ENCODE assay signal across 9 cellular contexts in genomic region chr2:168913171-168913484, GRCh38. TPM values are rescaled to one million over a fixed set of nuclear protein-coding genes. Genes with fewer than 3 reads are reported as not detected.
DNase-seq lines count a peak whose midpoint lies in the region; ATAC-seq, FAIRE-seq and TF ChIP-seq lines count a peak whose summit lies in the region.
"Had no signal": no experiment of that assay in that cellular context is flagged by ENCODE, and none has a peak within 500 bp of the region (broad histone marks: within the 10 kb centered on the region; RNA-seq: fewer than 3 reads in every experiment).

No MANE protein-coding gene starts in this region.

- H3K27ac Mint-ChIP-seq in nephron progenitor cell = no peak overlapping the region

- H3K27me3 ChIP-seq in PC-3 (ENCODE audit: low read length) = peaks cover 80% of the 10 kb centered on the region
- peaks cover 0 to 2% (median 0%) of the 10 kb centered on the region in 4 experiments; a peak in 1 of 7 replicates for H3K27me3 ChIP-seq in H1 (replicated peaks in 1 of 4; ENCODE audit: control insufficient read depth in 3 of 4, extremely low read depth in 1 of 4, insufficient read depth in 3 of 4, low read length in 3 of 4)

- WGBS in H1 (ENCODE audit: extremely low coverage in 1 of 2, insufficient coverage in 1 of 2, insufficient read length in 1 of 2, insufficient replicate concordance in 2 of 2, low coverage in 1 of 2, low lambda C conversion rate in 2 of 2, missing lambda C conversion rate in 1 of 2), 2 experiments = 50% methylated on average over 5 of the region's 8 CpGs; no CpG with 5 or more reads in 1 of the 2 experiments

- H3K56ac ChIP-seq in H1 (replicated peaks; ENCODE audit: insufficient read length, low read depth, low read length) = no peak overlapping the region

- H3K23ac ChIP-seq in H1 (ENCODE audit: insufficient read length) = no peak overlapping the region

- CTCF ChIA-PET in PC-3 (lab: Charles Lee) (no interaction called here), H1 (lab: Charles Lee; ENCODE audit: partially characterized antibody) (interaction anchor here (0.6 to 2.4 kb wide), 5 partner anchors 8 to 139 kb away, joined by 3 to 9 read pairs (median 3); no protein-coding TSS in a partner anchor)

- TF ChIP-seq CTCF in PC-3 (conservative IDR thresholded peaks at IDR 0.05; ENCODE audit: low read depth, low read length) (no peak), H1 (IDR thresholded peaks at IDR 0.05; ENCODE audit: control extremely low read depth in 1 of 3, insufficient read depth in 1 of 3, low read depth in 1 of 3, low read length in 3 of 3) (no peak), nephron progenitor cell (IDR thresholded peaks at IDR 0.05) (no peak)

- peaks cover 9% of the 10 kb centered on the region for H3K4me1 Mint-ChIP-seq in nephron progenitor cell

- no peaks in the 10 kb centered on the region for H3K23me2 ChIP-seq in H1 (ENCODE audit: low read depth, low read length)

- peak overlapping the region; percentile 36 for H2BK120ac ChIP-seq in H1 (replicated peaks; ENCODE audit: low read depth, low read length)

- H3K36me3 ChIP-seq in PC-3 (ENCODE audit: low read depth, low read length) (no peaks in the 10 kb centered on the region), H1 (ENCODE audit: control insufficient read depth in 2 of 4, insufficient read depth in 4 of 4, low read length in 3 of 4) (no peaks in the 10 kb centered on the region)

- H3K27me3 Mint-ChIP-seq in nephron progenitor cell (ENCODE audit: low read depth, poor library complexity) = peaks cover 27% of the 10 kb centered on the region

- H4K91ac ChIP-seq in H1 (replicated peaks; ENCODE audit: insufficient read length, low read length) = peak overlapping the region; percentile 25

- H3K4me2 ChIP-seq in PC-3 (ENCODE audit: low read length) (peak overlapping the region; percentile 79), H1 (ENCODE audit: insufficient read depth in 1 of 2, low read depth in 2 of 2, low read length in 2 of 2) (peak overlapping the region; percentile 46 to 59)

- no peak overlapping the region; the same call in 1 of the 2 replicates for H2BK20ac ChIP-seq in H1 (ENCODE audit: low read length)

- no peak overlapping the region for H4K5ac ChIP-seq in H1 (ENCODE audit: insufficient read length, low read depth, low read length)

- intact Hi-C loops in PC-3 (cut with micrococcal nuclease) = no loop called here

- H3K36me3 Mint-ChIP-seq in nephron progenitor cell (ENCODE audit: low read depth) = no peaks in the 10 kb centered on the region

- no peak overlapping the region for H2BK15ac ChIP-seq in H1 (ENCODE audit: low read length)

- 0 out of 2 replicates have a peak overlapping the region, but pooled peaks have one; percentile 32 for H2BK12ac ChIP-seq in H1 (ENCODE audit: low read depth, low read length)

- H4K8ac ChIP-seq in H1 (ENCODE audit: extremely low read depth, insufficient read depth, low read length) = no peak overlapping the region

- DNase-seq in COLO829 (ENCODE audit: low spot score) = peak; percentile 11
- DNase-seq in PC-3 = no peak
- no peak for DNase-seq in H1 (ENCODE audit: low read depth in 1 of 2, low spot score in 2 of 2)
- no peak for DNase-seq in nephron progenitor cell
- no peak for DNase-seq in activated CD8-positive, alpha-beta memory T cell treated with anti-CD3 and anti-CD28 coated beads for 24 hours
- DNase-seq in DMS 273 (lab: John Stamatoyannopoulos, UW; ENCODE audit: unreplicated experiment) = no peak
- no peak for DNase-seq in hepatic stellate cell (ENCODE audit: low spot score)

- peak overlapping the region; percentile 51; the same call in 1 of the 2 replicates for H3K18ac ChIP-seq in H1 (ENCODE audit: extremely low read depth, low read length)

- H3K4me3 Mint-ChIP-seq in nephron progenitor cell = peak overlapping the region; percentile 32

- no peak overlapping the region for H3K9ac ChIP-seq in PC-3 (ENCODE audit: low read length)
- no peak overlapping the region for H3K9ac ChIP-seq in H1 (replicated peaks in 1 of 4; ENCODE audit: extremely low read depth in 1 of 4, low read depth in 3 of 4, low read length in 3 of 4)

- H3K27ac ChIP-seq in PC-3 (ENCODE audit: low read length) (no peak overlapping the region), H1 (ENCODE audit: low read depth, low read length) (no peak overlapping the region)

- H3K4me1 ChIP-seq in PC-3 (ENCODE audit: insufficient read depth, low read length) (no peaks in the 10 kb centered on the region), H1 (replicated peaks in 1 of 4; ENCODE audit: control insufficient read depth in 3 of 4, insufficient read depth in 4 of 4, low read length in 3 of 4) (peaks cover 2 to 18% (median 17%) of the 10 kb centered on the region in 4 experiments)

- BruUV-seq in PC-3 (replicated peaks; lab: Mats Ljungman, UMichigan) = no TSS peak

- peak overlapping the region; percentile 53; the same call in 1 of the 2 replicates for H2BK5ac ChIP-seq in H1 (ENCODE audit: low read depth, low read length)

- H2AFZ ChIP-seq in PC-3 (ENCODE audit: low read length) = peak overlapping the region; percentile 67
- peak overlapping the region; percentile 91 for H2AFZ ChIP-seq in H1 (ENCODE audit: low read length)

- H3K79me2 ChIP-seq in PC-3 (ENCODE audit: low read length) (no peaks in the 10 kb centered on the region), H1 (ENCODE audit: control insufficient read depth in 1 of 2, insufficient read depth in 2 of 2, low read length in 2 of 2) (no peaks in the 10 kb centered on the region)

- TF ChIP-seq RAD21 in H1 (IDR thresholded peaks at IDR 0.05 in 1 of 2, conservative IDR thresholded peaks at IDR 0.05 in 1 of 2; ENCODE audit: low read depth in 2 of 2, low read length in 2 of 2) = no peak

- H3F3A ChIP-seq in PC-3 (ENCODE audit: low read length, unreplicated experiment) = no peaks in the 10 kb centered on the region

- no peak overlapping the region for H2AK5ac ChIP-seq in H1 (ENCODE audit: low read depth, low read length)

- no peak overlapping the region for H3K4ac ChIP-seq in H1 (replicated peaks; ENCODE audit: insufficient read length, low read depth, low read length)

- H4K20me1 ChIP-seq in PC-3 (ENCODE audit: low read length) = no peaks in the 10 kb centered on the region
- H4K20me1 ChIP-seq in H1 (replicated peaks in 1 of 2; ENCODE audit: control insufficient read depth in 1 of 2, insufficient read depth in 2 of 2, low read length in 2 of 2) = no peaks in the 10 kb centered on the region

- H3K9me2 ChIP-seq in PC-3 (replicated peaks; ENCODE audit: low read length) = no peaks in the 10 kb centered on the region

- TF ChIP-seq POLR2A in H1 (IDR thresholded peaks at IDR 0.05; ENCODE audit: control extremely low read depth in 1 of 2, low read depth in 2 of 2, low read length in 2 of 2) = no peak

- H3K79me1 ChIP-seq in H1 (ENCODE audit: low read depth, low read length) = no peaks in the 10 kb centered on the region

- H3K4me3 ChIP-seq in PC-3 (ENCODE audit: low read length) (peak overlapping the region; percentile 55), H1 (ENCODE audit: extremely low read depth in 1 of 4, insufficient read depth in 2 of 4, low read depth in 3 of 4, low read length in 4 of 4) (peak overlapping the region in 2 of 4 experiments; percentile 7 to 26; a peak in 5 of 8 replicates)

- ATAC-seq in PC-3 (peak; percentile 54), HG03469 (IDR thresholded peaks at IDR 0.05; ENCODE audit: unreplicated experiment) (no peak)

- no peak for TF ChIP-seq EP300 in H1 (IDR thresholded peaks at IDR 0.05; ENCODE audit: borderline replicate concordance in 1 of 2, low read depth in 2 of 2, low read length in 2 of 2)

- peaks cover 12% of the 10 kb centered on the region for H3K9me3 Mint-ChIP-seq in nephron progenitor cell

- H3K9me3 ChIP-seq in PC-3 (ENCODE audit: low read length) = no peaks in the 10 kb centered on the region
- H3K9me3 ChIP-seq in H1 (ENCODE audit: insufficient read depth in 2 of 2, low read depth in 1 of 2, low read length in 1 of 2) = peaks cover 5 to 6% of the 10 kb centered on the region in 2 experiments; a peak in 3 of 4 replicates

- FAIRE-seq in H1 (lab: Jason Lieb, UNC) = no peak

- no peak overlapping the region for H3K14ac ChIP-seq in H1 (ENCODE audit: insufficient read length)

- POLR2A ChIA-PET in PC-3 (lab: Charles Lee; ENCODE audit: unreplicated experiment) (no interaction called here), H1 (lab: Charles Lee; ENCODE audit: partially characterized antibody) (no interaction called here)

TF ChIP-seq in H1, 55 proteins besides CTCF, POLR2A, EP300 and RAD21:
- TF ChIP-seq CTBP2 (IDR thresholded peaks at IDR 0.05; ENCODE audit: borderline replicate concordance, insufficient read depth, insufficient read length, low read length) = no peak
- TF ChIP-seq POU5F1 (IDR thresholded peaks at IDR 0.05; ENCODE audit: low read depth, low read length) = no peak
- TF ChIP-seq JUN (IDR thresholded peaks at IDR 0.05; ENCODE audit: low read depth, low read length) = no peak
TF ChIP-seq in H1: peak in this region for 0.

RNA-seq across cellular contexts. Expression of gene G6PC2, which starts 12.0 kb away (rescaled TPM):
- not detected in 2 replicates for total RNA-seq in PC-3 (2014; rRNA removed)
- not detected in 2 replicates for total RNA-seq in H1 (2021; fragmentation: NEBNext Ultra II Directional; extraction: Animal tissue kit (Norgen Biotek cat#: 25700))
- not detected in 2 replicates for polyA plus RNA-seq in H1 (2011; rRNA removed)
- polyA plus RNA-seq in H1 (2011; cell fraction: cytosol; rRNA removed) = not detected
- polyA plus RNA-seq in H1 (2011; cell fraction: nucleus; rRNA removed) = not detected
- polyA plus RNA-seq in H1 (2012, experiment 1 of 2) = not detected in 4 replicates
- polyA plus RNA-seq in H1 (2012, experiment 2 of 2) = not detected
- polyA plus RNA-seq in H1 (2013, experiment 1 of 2) = not detected
- polyA plus RNA-seq in H1 (2013, experiment 2 of 2) = not detected
- polyA minus RNA-seq in H1 (2011; rRNA and poly(A)+ RNA removed) = not detected in 2 replicates
- not detected for polyA minus RNA-seq in H1 (2011; cell fraction: cytosol; rRNA and poly(A)+ RNA removed)
- not detected for polyA minus RNA-seq in H1 (2011; cell fraction: nucleus; rRNA and poly(A)+ RNA removed)
- total RNA-seq: occipital lobe had no signal

RNA-seq across cellular contexts. Expression of gene SPC25, which starts 22.9 kb away (rescaled TPM):
- total RNA-seq in PC-3 (2014; rRNA removed) = 11.1 and 19.9 TPM in 2 replicates
- 34.7 and 35.8 TPM in 2 replicates for total RNA-seq in H1 (2021; fragmentation: NEBNext Ultra II Directional; extraction: Animal tissue kit (Norgen Biotek cat#: 25700))
- 12.3 and 21.0 TPM in 2 replicates for polyA plus RNA-seq in H1 (2011; rRNA removed)
- polyA plus RNA-seq in H1 (2011; cell fraction: cytosol; rRNA removed) = 16.7 TPM
- polyA plus RNA-seq in H1 (2011; cell fraction: nucleus; rRNA removed) = 3.1 TPM
- polyA plus RNA-seq in H1 (2012, experiment 1 of 2) = 19.5 to 33.3 TPM (median 20.8 TPM) in 4 replicates
- 16.2 TPM for polyA plus RNA-seq in H1 (2012, experiment 2 of 2)
- 32.0 TPM for polyA plus RNA-seq in H1 (2013, experiment 1 of 2)
- 31.6 TPM for polyA plus RNA-seq in H1 (2013, experiment 2 of 2)
- 9.9 and 11.0 TPM in 2 replicates for polyA minus RNA-seq in H1 (2011; rRNA and poly(A)+ RNA removed)
- 9.2 TPM for polyA minus RNA-seq in H1 (2011; cell fraction: cytosol; rRNA and poly(A)+ RNA removed)
- polyA minus RNA-seq in H1 (2011; cell fraction: nucleus; rRNA and poly(A)+ RNA removed) = 17.9 TPM
